In the genomic region with DNA sequence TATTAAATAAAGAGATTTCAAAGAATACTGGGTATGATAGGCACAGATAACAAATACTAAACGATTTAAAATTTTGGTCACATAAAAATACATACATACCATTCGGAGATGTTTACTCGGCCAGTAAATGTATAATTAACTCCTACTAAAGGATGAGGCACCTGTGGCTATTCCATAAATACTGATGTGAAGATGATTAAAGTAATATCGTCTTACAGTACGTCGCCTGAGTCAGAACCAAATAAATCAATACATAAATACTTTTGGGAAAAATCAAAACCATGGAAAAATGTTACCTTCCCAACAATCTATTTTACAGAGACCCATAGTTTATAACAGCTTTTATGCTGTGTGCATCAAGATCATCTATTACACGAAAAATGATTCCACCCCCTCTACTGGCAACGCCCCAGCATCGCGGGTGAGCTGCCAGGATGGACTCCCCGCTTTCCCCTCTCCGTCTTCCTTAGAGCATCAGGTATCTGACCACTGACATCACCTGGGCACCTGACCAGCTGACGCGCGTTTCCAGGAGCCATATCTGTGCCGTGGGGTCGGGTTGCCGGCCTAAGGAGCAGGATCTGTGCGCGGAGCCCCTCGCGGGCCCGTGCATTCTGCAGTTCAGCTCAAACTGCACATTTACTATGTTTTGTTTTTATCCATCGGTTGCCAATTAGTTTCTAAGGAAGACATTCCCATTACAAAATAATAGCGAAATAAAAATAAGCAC, we compare ENCODE assay signal across 8 cellular contexts. TPM values are rescaled to one million over a fixed set of nuclear protein-coding genes. Genes with fewer than 3 reads are reported as not detected.
DNase-seq lines count a peak whose midpoint lies in the region; ATAC-seq and TF ChIP-seq lines count a peak whose summit lies in the region.

No MANE protein-coding gene starts in this region.

- H3K4me1 ChIP-seq in PC-9 (replicated peaks; ENCODE audit: insufficient read depth) = no peaks in the 10 kb centered on the region
- peaks cover 0 to 21% (median 0%) of the 10 kb centered on the region in 3 donors for H3K4me1 ChIP-seq in esophagus squamous epithelium
- peaks cover 0 to 3% of the 10 kb centered on the region in 2 donors for H3K4me1 ChIP-seq in naive thymus-derived CD4-positive, alpha-beta T cell (ENCODE audit: control insufficient read depth in 2 of 2, insufficient read depth in 2 of 2, low read length in 2 of 2)

- H3K4me3 ChIP-seq in PC-9 (peak overlapping the region; percentile 72), esophagus squamous epithelium (peak overlapping the region; percentile 50 to 95 (median 78))
- H3K4me3 ChIP-seq in naive thymus-derived CD4-positive, alpha-beta T cell (ENCODE audit: low read length) = peak overlapping the region; percentile 84

- POLR2A ChIA-PET in PC-9 (lab: Charles Lee; ENCODE audit: unreplicated experiment) = no interaction called here
- POLR2A ChIA-PET in naive thymus-derived CD4-positive, alpha-beta T cell (lab: Charles Lee) = interaction anchor here (0.6 to 3.0 kb wide), 4 partner anchors 85 to 870 kb away, joined by 3 to 15 read pairs (median 4); partner anchors contain the start of gene FAM117B

- peak; percentile 78 for ATAC-seq in GM21576 (IDR thresholded peaks at IDR 0.05; ENCODE audit: unreplicated experiment)
- ATAC-seq in naive thymus-derived CD4-positive, alpha-beta T cell = peak; percentile 85
- peak; percentile 70 for ATAC-seq in stimulated activated naive CD8-positive, alpha-beta T cell treated with anti-CD3 and anti-CD28 coated beads, Interleukin-15, Interleukin-2, amounts not matched to agents 100 U/mL and 50 U/mL, for 24 hours

- peaks cover 0 to 13% (median 7%) of the 10 kb centered on the region in 7 donors for H3K4me1 Mint-ChIP-seq in naive thymus-derived CD4-positive, alpha-beta T cell

- H3F3A ChIP-seq in PC-9 (ENCODE audit: insufficient read depth, low read depth) = 0 out of 2 replicates have a peak, but pooled peaks cover 2% of the 10 kb centered on the region

- H3K4me3 Mint-ChIP-seq in naive thymus-derived CD4-positive, alpha-beta T cell = peak overlapping the region; percentile 89 to 98 (median 94)

- in situ Hi-C loops in KBM-7 (cut with MboI; ENCODE audit: low pct_unique_long_range_greater_than_20kb, low sequenced_read_pairs) = no loop called here

- H4K20me1 ChIP-seq in PC-9 (ENCODE audit: insufficient read depth) = no peaks in the 10 kb centered on the region

- CTCF ChIA-PET in PC-9 (lab: Charles Lee) = interaction anchor here (0.6 kb wide), 1 partner anchor 20 kb away, joined by 11 read pairs; no protein-coding TSS in a partner anchor
- CTCF ChIA-PET in naive thymus-derived CD4-positive, alpha-beta T cell (lab: Charles Lee) = interaction anchor here (0.6 to 4.0 kb wide), 12 partner anchors 10 to 1085 kb away, joined by 3 to 33 read pairs (median 3); partner anchors contain the start of gene FAM117B

- intact Hi-C loops in PC-9 (cut with micrococcal nuclease; ENCODE audit: unreplicated experiment) (loop anchor here (2.0 to 5.0 kb wide), 2 partner anchors 238 to 282 kb away; partner anchors contain the start of gene FAM117B), esophagus squamous epithelium (cut with DNase I) (no loop called here)
- intact Hi-C loops in naive thymus-derived CD4-positive, alpha-beta T cell (cut with micrococcal nuclease) = loop anchor here (1.0 to 10.0 kb wide), 7 partner anchors 39 to 944 kb away; partner anchors contain the start of genes FAM117B (in 2 of the 2), WDR12 (in 2 of the 2) and BMPR2 (in 1 of the 2)

- H3K27ac ChIP-seq in PC-9 = no peak overlapping the region
- H3K27ac ChIP-seq in esophagus squamous epithelium = peak overlapping the region; percentile 59 to 83 (median 64)
- H3K27ac ChIP-seq in naive thymus-derived CD4-positive, alpha-beta T cell (ENCODE audit: low read depth, low read length) = peak overlapping the region; percentile 60

- no TSS peak for BruUV-seq in PC-9 (replicated peaks; lab: Mats Ljungman, UMichigan)

- 4 to 7% methylated on average over 16 to 21 of the region's 25 CpGs for WGBS in esophagus squamous epithelium, 2 donors

- H3K79me2 ChIP-seq in PC-9 (ENCODE audit: low read depth) = no peaks in the 10 kb centered on the region

- DNase-seq in DMS153 treated with DMSO at 0.1 percent for 48 hours (lab: John Stamatoyannopoulos, UW; ENCODE audit: unreplicated experiment) = peak; percentile 87
- peak; percentile 81 for DNase-seq in KBM-7
- DNase-seq in PC-9 = peak; percentile 47 to 68
- peak; percentile 80 to 81 for DNase-seq in activated T-cell treated with anti-CD3 and anti-CD28 coated beads, Interleukin-2, amount 50 U/mL, for 48 hours
- no peak for DNase-seq in esophagus squamous epithelium (lab: John Stamatoyannopoulos, UW)
- DNase-seq in naive thymus-derived CD4-positive, alpha-beta T cell = peak; percentile 32 to 68 (median 57)
- DNase-seq in stimulated activated naive CD8-positive, alpha-beta T cell treated with anti-CD3 and anti-CD28 coated beads, Interleukin-15, Interleukin-2, amounts not matched to agents 100 U/mL and 50 U/mL, for 24 hours = peak; percentile 75

- H2AFZ ChIP-seq in PC-9 = peak overlapping the region; percentile 87

- no peak for TF ChIP-seq POLR2A in esophagus squamous epithelium (IDR thresholded peaks at IDR 0.05)

- no peaks in the 10 kb centered on the region for H3K9me2 ChIP-seq in PC-9 (ENCODE audit: insufficient read depth)

- H3K9me3 Mint-ChIP-seq in naive thymus-derived CD4-positive, alpha-beta T cell = peaks cover 0 to 2% (median 0%) of the 10 kb centered on the region in 11 donors

- TF ChIP-seq CTCF in PC-9 (conservative IDR thresholded peaks at IDR 0.05) (peak; percentile 53), esophagus squamous epithelium (IDR thresholded peaks at IDR 0.05) (peak in 4 of 6 experiments; percentile 23 to 38 (median 33))

- H3K9me3 ChIP-seq in PC-9 (ENCODE audit: insufficient read depth, low read depth) (no peaks in the 10 kb centered on the region), esophagus squamous epithelium (no peaks in the 10 kb centered on the region)
- H3K9me3 ChIP-seq in naive thymus-derived CD4-positive, alpha-beta T cell (ENCODE audit: control insufficient read depth in 2 of 3, low read length in 3 of 3) = no peaks in the 10 kb centered on the region

- no peaks in the 10 kb centered on the region for H3K36me3 Mint-ChIP-seq in naive thymus-derived CD4-positive, alpha-beta T cell

- H3K4me2 ChIP-seq in PC-9 = peak overlapping the region; percentile 86

- no peaks in the 10 kb centered on the region for H3K36me3 ChIP-seq in PC-9 (ENCODE audit: low read depth)
- no peaks in the 10 kb centered on the region for H3K36me3 ChIP-seq in esophagus squamous epithelium
- no peaks in the 10 kb centered on the region for H3K36me3 ChIP-seq in naive thymus-derived CD4-positive, alpha-beta T cell (ENCODE audit: control insufficient read depth in 2 of 3, insufficient read depth in 3 of 3, low read length in 3 of 3)

- H3K27me3 Mint-ChIP-seq in naive thymus-derived CD4-positive, alpha-beta T cell = no peaks in the 10 kb centered on the region

- H3K27me3 ChIP-seq in PC-9 (ENCODE audit: insufficient read depth, low read depth) = no peaks in the 10 kb centered on the region
- H3K27me3 ChIP-seq in esophagus squamous epithelium = no peaks in the 10 kb centered on the region
- no peaks in the 10 kb centered on the region for H3K27me3 ChIP-seq in naive thymus-derived CD4-positive, alpha-beta T cell (ENCODE audit: control insufficient read depth in 2 of 2, insufficient read depth in 2 of 2, low read length in 2 of 2)

- H3K27ac Mint-ChIP-seq in naive thymus-derived CD4-positive, alpha-beta T cell = peak overlapping the region in 7 of 9 donors; percentile 8 to 84 (median 66)

RNA-seq across cellular contexts. Expression of gene ICA1L, which starts 1.0 kb away (rescaled TPM):
- total RNA-seq in PC-9 (2021) (0.20 TPM in 1 of 2 replicates, not detected in the other), esophagus squamous epithelium (1 to 10 TPM in 1 of 4 donors, under 1 TPM in 3; 0.53 to 8.0 (median 0.79) TPM)
- total RNA-seq in naive thymus-derived CD4-positive, alpha-beta T cell = 1 to 10 TPM in 4 of 5 experiments, under 1 TPM in 1; 0.65 to 4.6 (median 3.2) TPM
- 1 to 10 TPM; 1.4 to 1.5 TPM for polyA plus RNA-seq in naive thymus-derived CD4-positive, alpha-beta T cell

RNA-seq across cellular contexts. Expression of gene WDR12, which starts 40.9 kb away (rescaled TPM):
- total RNA-seq in PC-9 (2021) (38.7 and 45.3 TPM in 2 replicates), esophagus squamous epithelium (10 to 100 TPM; 22.0 to 52.4 (median 30.7) TPM)
- total RNA-seq in naive thymus-derived CD4-positive, alpha-beta T cell = 10 to 100 TPM; 17.2 to 50.4 (median 20.8) TPM
- 10 to 100 TPM; 16.8 to 17.5 TPM for polyA plus RNA-seq in naive thymus-derived CD4-positive, alpha-beta T cell

RNA-seq across cellular contexts. Expression of gene CARF, which starts 41.5 kb away (rescaled TPM):
- total RNA-seq in PC-9 (2021) (5.9 and 6.5 TPM in 2 replicates), esophagus squamous epithelium (10 to 100 TPM in 1 of 4 donors, 1 to 10 TPM in 3; 2.4 to 11.6 (median 3.7) TPM)
- total RNA-seq in naive thymus-derived CD4-positive, alpha-beta T cell = 10 to 100 TPM; 10.2 to 31.2 (median 15.4) TPM
- 1 to 10 TPM; 4.8 to 5.4 TPM for polyA plus RNA-seq in naive thymus-derived CD4-positive, alpha-beta T cell
